Comparison of ENCODE assay signal across 1 cellular context in the genomic region with DNA sequence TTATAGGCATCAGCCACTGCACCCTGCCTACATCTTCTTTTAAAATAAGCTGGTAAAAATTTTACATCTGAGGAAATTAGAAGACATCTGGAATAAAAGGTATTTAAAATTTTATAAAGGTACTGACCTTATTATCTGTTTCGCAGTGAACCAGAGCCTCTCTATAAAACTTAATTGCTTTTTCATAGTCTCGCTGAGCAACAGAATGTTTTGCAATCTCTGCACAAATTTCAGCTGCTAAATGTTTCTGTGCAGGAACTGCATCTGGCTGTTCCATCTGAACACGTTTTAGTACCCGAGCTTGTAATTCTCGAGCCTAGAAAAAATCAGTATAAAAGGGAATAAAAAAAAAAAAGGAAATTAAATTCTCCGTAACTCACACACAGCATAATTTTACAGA.
TF ChIP-seq lines count a peak whose summit lies in the region.

No MANE protein-coding gene starts in this region.

TF ChIP-seq in HepG2, 621 proteins besides CTCF, POLR2A, EP300 and RAD21 (continued from another document):
- TF ChIP-seq, protein P1, sequence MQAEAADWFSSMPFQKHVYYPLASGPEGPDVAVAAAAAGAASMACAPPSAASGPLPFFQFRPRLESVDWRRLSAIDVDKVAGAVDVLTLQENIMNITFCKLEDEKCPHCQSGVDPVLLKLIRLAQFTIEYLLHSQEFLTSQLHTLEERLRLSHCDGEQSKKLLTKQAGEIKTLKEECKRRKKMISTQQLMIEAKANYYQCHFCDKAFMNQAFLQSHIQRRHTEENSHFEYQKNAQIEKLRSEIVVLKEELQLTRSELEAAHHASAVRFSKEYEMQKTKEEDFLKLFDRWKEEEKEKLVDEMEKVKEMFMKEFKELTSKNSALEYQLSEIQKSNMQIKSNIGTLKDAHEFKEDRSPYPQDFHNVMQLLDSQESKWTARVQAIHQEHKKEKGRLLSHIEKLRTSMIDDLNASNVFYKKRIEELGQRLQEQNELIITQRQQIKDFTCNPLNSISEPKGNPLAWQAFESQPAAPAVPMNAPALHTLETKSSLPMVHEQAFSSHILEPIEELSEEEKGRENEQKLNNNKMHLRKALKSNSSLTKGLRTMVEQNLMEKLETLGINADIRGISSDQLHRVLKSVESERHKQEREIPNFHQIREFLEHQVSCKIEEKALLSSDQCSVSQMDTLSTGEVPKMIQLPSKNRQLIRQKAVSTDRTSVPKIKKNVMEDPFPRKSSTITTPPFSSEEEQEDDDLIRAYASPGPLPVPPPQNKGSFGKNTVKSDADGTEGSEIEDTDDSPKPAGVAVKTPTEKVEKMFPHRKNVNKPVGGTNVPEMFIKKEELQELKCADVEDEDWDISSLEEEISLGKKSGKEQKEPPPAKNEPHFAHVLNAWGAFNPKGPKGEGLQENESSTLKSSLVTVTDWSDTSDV (CRISPR knock-in tag; IDR thresholded peaks at IDR 0.05) = no peak
- TF ChIP-seq, protein P2, sequence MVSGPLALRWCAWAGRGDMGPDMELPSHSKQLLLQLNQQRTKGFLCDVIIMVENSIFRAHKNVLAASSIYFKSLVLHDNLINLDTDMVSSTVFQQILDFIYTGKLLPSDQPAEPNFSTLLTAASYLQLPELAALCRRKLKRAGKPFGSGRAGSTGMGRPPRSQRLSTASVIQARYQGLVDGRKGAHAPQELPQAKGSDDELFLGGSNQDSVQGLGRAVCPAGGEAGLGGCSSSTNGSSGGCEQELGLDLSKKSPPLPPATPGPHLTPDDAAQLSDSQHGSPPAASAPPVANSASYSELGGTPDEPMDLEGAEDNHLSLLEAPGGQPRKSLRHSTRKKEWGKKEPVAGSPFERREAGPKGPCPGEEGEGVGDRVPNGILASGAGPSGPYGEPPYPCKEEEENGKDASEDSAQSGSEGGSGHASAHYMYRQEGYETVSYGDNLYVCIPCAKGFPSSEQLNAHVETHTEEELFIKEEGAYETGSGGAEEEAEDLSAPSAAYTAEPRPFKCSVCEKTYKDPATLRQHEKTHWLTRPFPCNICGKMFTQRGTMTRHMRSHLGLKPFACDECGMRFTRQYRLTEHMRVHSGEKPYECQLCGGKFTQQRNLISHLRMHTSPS (CRISPR knock-in tag; IDR thresholded peaks at IDR 0.05; ENCODE audit: low read depth) = no peak
- no peak for TF ChIP-seq ZFX (CRISPR knock-in tag; IDR thresholded peaks at IDR 0.05; ENCODE audit: low read depth)
- no peak for TF ChIP-seq RBAK (CRISPR knock-in tag; IDR thresholded peaks at IDR 0.05)
- TF ChIP-seq KDM5A (IDR thresholded peaks at IDR 0.05; ENCODE audit: borderline replicate concordance, low read length) = no peak
- no peak for TF ChIP-seq ZNF724P (CRISPR knock-in tag; IDR thresholded peaks at IDR 0.05; ENCODE audit: borderline replicate concordance)
- TF ChIP-seq, protein P3, sequence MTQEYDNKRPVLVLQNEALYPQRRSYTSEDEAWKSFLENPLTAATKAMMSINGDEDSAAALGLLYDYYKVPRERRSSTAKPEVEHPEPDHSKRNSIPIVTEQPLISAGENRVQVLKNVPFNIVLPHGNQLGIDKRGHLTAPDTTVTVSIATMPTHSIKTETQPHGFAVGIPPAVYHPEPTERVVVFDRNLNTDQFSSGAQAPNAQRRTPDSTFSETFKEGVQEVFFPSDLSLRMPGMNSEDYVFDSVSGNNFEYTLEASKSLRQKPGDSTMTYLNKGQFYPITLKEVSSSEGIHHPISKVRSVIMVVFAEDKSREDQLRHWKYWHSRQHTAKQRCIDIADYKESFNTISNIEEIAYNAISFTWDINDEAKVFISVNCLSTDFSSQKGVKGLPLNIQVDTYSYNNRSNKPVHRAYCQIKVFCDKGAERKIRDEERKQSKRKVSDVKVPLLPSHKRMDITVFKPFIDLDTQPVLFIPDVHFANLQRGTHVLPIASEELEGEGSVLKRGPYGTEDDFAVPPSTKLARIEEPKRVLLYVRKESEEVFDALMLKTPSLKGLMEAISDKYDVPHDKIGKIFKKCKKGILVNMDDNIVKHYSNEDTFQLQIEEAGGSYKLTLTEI (CRISPR knock-in tag; conservative IDR thresholded peaks at IDR 0.05) = no peak
- TF ChIP-seq ZNF790 (CRISPR knock-in tag; IDR thresholded peaks at IDR 0.05; ENCODE audit: borderline replicate concordance) = no peak
- TF ChIP-seq NFKBIZ (CRISPR knock-in tag; IDR thresholded peaks at IDR 0.05) = no peak
- TF ChIP-seq, protein P4, sequence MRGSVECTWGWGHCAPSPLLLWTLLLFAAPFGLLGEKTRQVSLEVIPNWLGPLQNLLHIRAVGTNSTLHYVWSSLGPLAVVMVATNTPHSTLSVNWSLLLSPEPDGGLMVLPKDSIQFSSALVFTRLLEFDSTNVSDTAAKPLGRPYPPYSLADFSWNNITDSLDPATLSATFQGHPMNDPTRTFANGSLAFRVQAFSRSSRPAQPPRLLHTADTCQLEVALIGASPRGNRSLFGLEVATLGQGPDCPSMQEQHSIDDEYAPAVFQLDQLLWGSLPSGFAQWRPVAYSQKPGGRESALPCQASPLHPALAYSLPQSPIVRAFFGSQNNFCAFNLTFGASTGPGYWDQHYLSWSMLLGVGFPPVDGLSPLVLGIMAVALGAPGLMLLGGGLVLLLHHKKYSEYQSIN (CRISPR knock-in tag; IDR thresholded peaks at IDR 0.05; ENCODE audit: borderline replicate concordance) = no peak
